1 cellular context compared by ENCODE assay signal in the genomic region with DNA sequence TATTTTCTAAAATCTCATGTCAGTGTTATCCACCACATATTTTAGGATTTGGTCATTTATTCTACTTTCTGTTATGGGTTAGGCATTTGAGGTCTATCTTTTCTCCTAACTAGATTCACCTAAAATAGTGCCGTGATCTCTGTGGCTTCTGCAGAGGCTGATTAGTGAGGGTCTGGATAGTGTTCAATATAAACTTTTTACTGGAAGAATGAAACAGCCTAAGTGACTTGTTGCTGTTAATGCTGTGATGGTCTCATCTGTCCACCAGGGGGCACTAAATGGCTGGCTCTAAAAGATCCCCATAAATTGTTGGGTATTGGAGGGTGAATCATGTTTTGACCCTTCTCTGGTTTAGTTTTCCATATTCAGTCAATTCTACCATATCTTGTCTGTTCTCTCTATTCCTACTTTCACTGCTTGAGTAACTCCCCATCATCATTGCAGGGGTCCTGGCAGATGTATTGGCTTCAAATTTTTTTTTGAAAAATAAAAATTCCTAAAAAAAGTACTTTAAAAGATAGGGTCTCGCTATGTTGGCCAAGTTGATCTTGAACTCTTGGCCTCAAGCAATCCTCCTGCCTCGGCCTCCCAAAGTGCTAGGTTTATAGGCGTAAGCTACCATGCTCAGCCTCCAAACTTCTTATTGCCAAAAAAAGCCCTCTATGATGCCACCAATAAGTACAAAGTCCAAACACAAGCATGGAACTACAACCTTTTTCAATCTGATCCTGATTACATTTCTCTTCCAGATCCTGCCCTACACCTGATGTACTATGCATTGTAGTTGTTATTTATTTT.
A peak's percentile ranks its signal among the peaks of the same experiment; 100 is the strongest.
TF ChIP-seq lines count a peak whose summit lies in the region.

No MANE protein-coding gene starts in this region.

TF ChIP-seq in HepG2, 621 proteins besides CTCF, POLR2A, EP300 and RAD21 (continued from another document and continues in another):
- TF ChIP-seq, protein P1, sequence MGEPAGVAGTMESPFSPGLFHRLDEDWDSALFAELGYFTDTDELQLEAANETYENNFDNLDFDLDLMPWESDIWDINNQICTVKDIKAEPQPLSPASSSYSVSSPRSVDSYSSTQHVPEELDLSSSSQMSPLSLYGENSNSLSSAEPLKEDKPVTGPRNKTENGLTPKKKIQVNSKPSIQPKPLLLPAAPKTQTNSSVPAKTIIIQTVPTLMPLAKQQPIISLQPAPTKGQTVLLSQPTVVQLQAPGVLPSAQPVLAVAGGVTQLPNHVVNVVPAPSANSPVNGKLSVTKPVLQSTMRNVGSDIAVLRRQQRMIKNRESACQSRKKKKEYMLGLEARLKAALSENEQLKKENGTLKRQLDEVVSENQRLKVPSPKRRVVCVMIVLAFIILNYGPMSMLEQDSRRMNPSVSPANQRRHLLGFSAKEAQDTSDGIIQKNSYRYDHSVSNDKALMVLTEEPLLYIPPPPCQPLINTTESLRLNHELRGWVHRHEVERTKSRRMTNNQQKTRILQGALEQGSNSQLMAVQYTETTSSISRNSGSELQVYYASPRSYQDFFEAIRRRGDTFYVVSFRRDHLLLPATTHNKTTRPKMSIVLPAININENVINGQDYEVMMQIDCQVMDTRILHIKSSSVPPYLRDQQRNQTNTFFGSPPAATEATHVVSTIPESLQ (CRISPR knock-in tag; conservative IDR thresholded peaks at IDR 0.05), result 0 out of 2 replicates have a peak, but pooled peaks have one; percentile 55
- TF ChIP-seq, protein P2, sequence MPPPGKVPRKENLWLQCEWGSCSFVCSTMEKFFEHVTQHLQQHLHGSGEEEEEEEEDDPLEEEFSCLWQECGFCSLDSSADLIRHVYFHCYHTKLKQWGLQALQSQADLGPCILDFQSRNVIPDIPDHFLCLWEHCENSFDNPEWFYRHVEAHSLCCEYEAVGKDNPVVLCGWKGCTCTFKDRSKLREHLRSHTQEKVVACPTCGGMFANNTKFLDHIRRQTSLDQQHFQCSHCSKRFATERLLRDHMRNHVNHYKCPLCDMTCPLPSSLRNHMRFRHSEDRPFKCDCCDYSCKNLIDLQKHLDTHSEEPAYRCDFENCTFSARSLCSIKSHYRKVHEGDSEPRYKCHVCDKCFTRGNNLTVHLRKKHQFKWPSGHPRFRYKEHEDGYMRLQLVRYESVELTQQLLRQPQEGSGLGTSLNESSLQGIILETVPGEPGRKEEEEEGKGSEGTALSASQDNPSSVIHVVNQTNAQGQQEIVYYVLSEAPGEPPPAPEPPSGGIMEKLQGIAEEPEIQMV (CRISPR knock-in tag; IDR thresholded peaks at IDR 0.05; ENCODE audit: low read depth), result no peak
- TF ChIP-seq, protein P3, sequence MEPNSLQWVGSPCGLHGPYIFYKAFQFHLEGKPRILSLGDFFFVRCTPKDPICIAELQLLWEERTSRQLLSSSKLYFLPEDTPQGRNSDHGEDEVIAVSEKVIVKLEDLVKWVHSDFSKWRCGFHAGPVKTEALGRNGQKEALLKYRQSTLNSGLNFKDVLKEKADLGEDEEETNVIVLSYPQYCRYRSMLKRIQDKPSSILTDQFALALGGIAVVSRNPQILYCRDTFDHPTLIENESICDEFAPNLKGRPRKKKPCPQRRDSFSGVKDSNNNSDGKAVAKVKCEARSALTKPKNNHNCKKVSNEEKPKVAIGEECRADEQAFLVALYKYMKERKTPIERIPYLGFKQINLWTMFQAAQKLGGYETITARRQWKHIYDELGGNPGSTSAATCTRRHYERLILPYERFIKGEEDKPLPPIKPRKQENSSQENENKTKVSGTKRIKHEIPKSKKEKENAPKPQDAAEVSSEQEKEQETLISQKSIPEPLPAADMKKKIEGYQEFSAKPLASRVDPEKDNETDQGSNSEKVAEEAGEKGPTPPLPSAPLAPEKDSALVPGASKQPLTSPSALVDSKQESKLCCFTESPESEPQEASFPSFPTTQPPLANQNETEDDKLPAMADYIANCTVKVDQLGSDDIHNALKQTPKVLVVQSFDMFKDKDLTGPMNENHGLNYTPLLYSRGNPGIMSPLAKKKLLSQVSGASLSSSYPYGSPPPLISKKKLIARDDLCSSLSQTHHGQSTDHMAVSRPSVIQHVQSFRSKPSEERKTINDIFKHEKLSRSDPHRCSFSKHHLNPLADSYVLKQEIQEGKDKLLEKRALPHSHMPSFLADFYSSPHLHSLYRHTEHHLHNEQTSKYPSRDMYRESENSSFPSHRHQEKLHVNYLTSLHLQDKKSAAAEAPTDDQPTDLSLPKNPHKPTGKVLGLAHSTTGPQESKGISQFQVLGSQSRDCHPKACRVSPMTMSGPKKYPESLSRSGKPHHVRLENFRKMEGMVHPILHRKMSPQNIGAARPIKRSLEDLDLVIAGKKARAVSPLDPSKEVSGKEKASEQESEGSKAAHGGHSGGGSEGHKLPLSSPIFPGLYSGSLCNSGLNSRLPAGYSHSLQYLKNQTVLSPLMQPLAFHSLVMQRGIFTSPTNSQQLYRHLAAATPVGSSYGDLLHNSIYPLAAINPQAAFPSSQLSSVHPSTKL (CRISPR knock-in tag; IDR thresholded peaks at IDR 0.05), result no peak; the same call in 1 of the 2 replicates
- TF ChIP-seq ZNF326 (CRISPR knock-in tag; IDR thresholded peaks at IDR 0.05; ENCODE audit: borderline replicate concordance) (no peak), ARNTL (CRISPR knock-in tag; IDR thresholded peaks at IDR 0.05) (no peak), RFXANK (CRISPR knock-in tag; IDR thresholded peaks at IDR 0.05) (no peak), ZNF737 (CRISPR knock-in tag; IDR thresholded peaks at IDR 0.05; ENCODE audit: borderline replicate concordance) (no peak), TARDBP (CRISPR knock-in tag; IDR thresholded peaks at IDR 0.05) (peak; percentile 70; the same call in 1 of the 2 replicates), KMT2B (CRISPR knock-in tag; IDR thresholded peaks at IDR 0.05) (peak; percentile 42; the same call in 1 of the 2 replicates), ZNF792 (CRISPR knock-in tag; IDR thresholded peaks at IDR 0.05) (peak; percentile 13; the same call in 1 of the 2 replicates), ZNF7 (CRISPR knock-in tag; IDR thresholded peaks at IDR 0.05) (no peak), KDM5B (CRISPR knock-in tag; IDR thresholded peaks at IDR 0.05; ENCODE audit: borderline replicate concordance) (no peak), ZNF234 (CRISPR knock-in tag; conservative IDR thresholded peaks at IDR 0.05) (no peak), EEA1 (CRISPR knock-in tag; IDR thresholded peaks at IDR 0.05; ENCODE audit: borderline replicate concordance) (no peak), ZNF670 (CRISPR knock-in tag; IDR thresholded peaks at IDR 0.05; ENCODE audit: borderline replicate concordance) (no peak), RBFOX2 (IDR thresholded peaks at IDR 0.05; ENCODE audit: low read depth, low read length) (no peak), RELA (CRISPR knock-in tag; IDR thresholded peaks at IDR 0.05) (no peak), IRF2 (CRISPR knock-in tag; IDR thresholded peaks at IDR 0.05) (0 out of 2 replicates have a peak, but pooled peaks have one; percentile 45), NRL (CRISPR knock-in tag; IDR thresholded peaks at IDR 0.05; ENCODE audit: borderline replicate concordance) (no peak), ZNF816 (CRISPR knock-in tag; IDR thresholded peaks at IDR 0.05; ENCODE audit: borderline replicate concordance) (no peak), GLI4 (CRISPR knock-in tag; IDR thresholded peaks at IDR 0.05; ENCODE audit: borderline replicate concordance) (0 out of 2 replicates have a peak, but pooled peaks have one; percentile 78), ZIK1 (CRISPR knock-in tag; IDR thresholded peaks at IDR 0.05; ENCODE audit: borderline replicate concordance, low read depth) (no peak), SP4 (CRISPR knock-in tag; IDR thresholded peaks at IDR 0.05) (no peak), POGZ (CRISPR knock-in tag; IDR thresholded peaks at IDR 0.05) (no peak), ZNF264 (CRISPR knock-in tag; IDR thresholded peaks at IDR 0.05) (0 out of 2 replicates have a peak, but pooled peaks have one; percentile 27), MTF1 (CRISPR knock-in tag; IDR thresholded peaks at IDR 0.05) (no peak), ZBTB42 (CRISPR knock-in tag; IDR thresholded peaks at IDR 0.05) (no peak), RFX3 (CRISPR knock-in tag; IDR thresholded peaks at IDR 0.05) (no peak; the same call in 1 of the 2 replicates)
- TF ChIP-seq, protein P4, sequence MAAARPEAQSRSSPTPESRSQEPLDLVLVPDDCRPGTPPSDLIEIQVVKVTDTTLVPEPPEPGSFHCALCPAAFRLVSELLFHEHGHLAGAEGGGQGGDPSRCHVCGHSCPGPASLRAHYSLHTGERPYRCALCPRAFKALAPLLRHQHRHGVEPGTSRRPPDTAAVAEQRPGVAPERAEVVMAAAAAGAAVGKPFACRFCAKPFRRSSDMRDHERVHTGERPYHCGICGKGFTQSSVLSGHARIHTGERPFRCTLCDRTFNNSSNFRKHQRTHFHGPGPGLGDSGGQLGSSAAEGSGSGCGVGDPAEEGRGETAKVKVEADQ (CRISPR knock-in tag; IDR thresholded peaks at IDR 0.05; ENCODE audit: borderline replicate concordance), result peak; percentile 62; the same call in 1 of the 2 replicates
- TF ChIP-seq, protein P5, sequence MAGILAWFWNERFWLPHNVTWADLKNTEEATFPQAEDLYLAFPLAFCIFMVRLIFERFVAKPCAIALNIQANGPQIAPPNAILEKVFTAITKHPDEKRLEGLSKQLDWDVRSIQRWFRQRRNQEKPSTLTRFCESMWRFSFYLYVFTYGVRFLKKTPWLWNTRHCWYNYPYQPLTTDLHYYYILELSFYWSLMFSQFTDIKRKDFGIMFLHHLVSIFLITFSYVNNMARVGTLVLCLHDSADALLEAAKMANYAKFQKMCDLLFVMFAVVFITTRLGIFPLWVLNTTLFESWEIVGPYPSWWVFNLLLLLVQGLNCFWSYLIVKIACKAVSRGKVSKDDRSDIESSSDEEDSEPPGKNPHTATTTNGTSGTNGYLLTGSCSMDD (CRISPR knock-in tag; IDR thresholded peaks at IDR 0.05), result no peak
- TF ChIP-seq, protein P6, sequence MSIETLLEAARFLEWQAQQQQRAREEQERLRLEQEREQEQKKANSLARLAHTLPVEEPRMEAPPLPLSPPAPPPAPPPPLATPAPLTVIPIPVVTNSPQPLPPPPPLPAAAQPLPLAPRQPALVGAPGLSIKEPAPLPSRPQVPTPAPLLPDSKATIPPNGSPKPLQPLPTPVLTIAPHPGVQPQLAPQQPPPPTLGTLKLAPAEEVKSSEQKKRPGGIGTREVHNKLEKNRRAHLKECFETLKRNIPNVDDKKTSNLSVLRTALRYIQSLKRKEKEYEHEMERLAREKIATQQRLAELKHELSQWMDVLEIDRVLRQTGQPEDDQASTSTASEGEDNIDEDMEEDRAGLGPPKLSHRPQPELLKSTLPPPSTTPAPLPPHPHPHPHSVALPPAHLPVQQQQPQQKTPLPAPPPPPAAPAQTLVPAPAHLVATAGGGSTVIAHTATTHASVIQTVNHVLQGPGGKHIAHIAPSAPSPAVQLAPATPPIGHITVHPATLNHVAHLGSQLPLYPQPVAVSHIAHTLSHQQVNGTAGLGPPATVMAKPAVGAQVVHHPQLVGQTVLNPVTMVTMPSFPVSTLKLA (IDR thresholded peaks at IDR 0.05), result no peak
- TF ChIP-seq, protein P7, sequence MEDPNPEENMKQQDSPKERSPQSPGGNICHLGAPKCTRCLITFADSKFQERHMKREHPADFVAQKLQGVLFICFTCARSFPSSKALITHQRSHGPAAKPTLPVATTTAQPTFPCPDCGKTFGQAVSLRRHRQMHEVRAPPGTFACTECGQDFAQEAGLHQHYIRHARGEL (CRISPR knock-in tag; IDR thresholded peaks at IDR 0.05), result no peak
- TF ChIP-seq, protein P8, sequence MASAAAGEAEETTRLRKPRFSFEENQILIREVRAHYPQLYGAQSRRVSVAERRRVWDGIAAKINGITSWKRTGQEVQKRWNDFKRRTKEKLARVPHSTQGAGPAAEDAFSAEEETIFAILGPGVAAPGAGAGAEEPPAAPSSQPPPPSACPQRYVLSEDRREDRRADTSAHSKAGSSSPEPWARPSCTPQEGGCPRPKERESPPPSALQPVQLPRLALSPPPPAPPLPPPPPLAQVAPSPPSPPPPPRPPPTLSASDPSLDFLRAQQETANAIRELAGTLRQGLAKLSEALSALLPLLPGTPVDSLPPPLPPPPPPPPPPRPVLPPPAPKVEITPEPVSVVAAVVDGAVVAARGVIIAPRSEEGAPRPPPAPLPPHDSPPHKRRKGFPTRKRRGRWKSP (CRISPR knock-in tag; IDR thresholded peaks at IDR 0.05), result no peak
- TF ChIP-seq, protein P9, sequence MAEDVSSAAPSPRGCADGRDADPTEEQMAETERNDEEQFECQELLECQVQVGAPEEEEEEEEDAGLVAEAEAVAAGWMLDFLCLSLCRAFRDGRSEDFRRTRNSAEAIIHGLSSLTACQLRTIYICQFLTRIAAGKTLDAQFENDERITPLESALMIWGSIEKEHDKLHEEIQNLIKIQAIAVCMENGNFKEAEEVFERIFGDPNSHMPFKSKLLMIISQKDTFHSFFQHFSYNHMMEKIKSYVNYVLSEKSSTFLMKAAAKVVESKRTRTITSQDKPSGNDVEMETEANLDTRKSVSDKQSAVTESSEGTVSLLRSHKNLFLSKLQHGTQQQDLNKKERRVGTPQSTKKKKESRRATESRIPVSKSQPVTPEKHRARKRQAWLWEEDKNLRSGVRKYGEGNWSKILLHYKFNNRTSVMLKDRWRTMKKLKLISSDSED (CRISPR knock-in tag; IDR thresholded peaks at IDR 0.05), result no peak
- TF ChIP-seq, protein P10, sequence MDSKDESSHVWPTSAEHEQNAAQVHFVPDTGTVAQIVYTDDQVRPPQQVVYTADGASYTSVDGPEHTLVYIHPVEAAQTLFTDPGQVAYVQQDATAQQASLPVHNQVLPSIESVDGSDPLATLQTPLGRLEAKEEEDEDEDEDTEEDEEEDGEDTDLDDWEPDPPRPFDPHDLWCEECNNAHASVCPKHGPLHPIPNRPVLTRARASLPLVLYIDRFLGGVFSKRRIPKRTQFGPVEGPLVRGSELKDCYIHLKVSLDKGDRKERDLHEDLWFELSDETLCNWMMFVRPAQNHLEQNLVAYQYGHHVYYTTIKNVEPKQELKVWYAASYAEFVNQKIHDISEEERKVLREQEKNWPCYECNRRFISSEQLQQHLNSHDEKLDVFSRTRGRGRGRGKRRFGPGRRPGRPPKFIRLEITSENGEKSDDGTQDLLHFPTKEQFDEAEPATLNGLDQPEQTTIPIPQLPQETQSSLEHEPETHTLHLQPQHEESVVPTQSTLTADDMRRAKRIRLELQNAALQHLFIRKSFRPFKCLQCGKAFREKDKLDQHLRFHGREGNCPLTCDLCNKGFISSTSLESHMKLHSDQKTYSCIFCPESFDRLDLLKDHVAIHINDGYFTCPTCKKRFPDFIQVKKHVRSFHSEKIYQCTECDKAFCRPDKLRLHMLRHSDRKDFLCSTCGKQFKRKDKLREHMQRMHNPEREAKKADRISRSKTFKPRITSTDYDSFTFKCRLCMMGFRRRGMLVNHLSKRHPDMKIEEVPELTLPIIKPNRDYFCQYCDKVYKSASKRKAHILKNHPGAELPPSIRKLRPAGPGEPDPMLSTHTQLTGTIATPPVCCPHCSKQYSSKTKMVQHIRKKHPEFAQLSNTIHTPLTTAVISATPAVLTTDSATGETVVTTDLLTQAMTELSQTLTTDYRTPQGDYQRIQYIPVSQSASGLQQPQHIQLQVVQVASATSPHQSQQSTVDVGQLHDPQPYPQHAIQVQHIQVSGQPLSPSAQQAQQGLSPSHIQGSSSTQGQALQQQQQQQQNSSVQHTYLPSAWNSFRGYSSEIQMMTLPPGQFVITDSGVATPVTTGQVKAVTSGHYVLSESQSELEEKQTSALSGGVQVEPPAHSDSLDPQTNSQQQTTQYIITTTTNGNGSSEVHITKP (CRISPR knock-in tag; IDR thresholded peaks at IDR 0.05; ENCODE audit: low read depth), result no peak
- TF ChIP-seq, protein P11, sequence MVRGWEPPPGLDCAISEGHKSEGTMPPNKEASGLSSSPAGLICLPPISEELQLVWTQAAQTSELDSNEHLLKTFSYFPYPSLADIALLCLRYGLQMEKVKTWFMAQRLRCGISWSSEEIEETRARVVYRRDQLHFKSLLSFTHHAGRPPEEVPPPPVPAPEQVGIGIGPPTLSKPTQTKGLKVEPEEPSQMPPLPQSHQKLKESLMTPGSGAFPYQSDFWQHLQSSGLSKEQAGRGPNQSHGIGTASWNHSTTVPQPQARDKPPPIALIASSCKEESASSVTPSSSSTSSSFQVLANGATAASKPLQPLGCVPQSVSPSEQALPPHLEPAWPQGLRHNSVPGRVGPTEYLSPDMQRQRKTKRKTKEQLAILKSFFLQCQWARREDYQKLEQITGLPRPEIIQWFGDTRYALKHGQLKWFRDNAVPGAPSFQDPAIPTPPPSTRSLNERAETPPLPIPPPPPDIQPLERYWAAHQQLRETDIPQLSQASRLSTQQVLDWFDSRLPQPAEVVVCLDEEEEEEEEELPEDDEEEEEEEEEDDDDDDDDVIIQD (CRISPR knock-in tag; IDR thresholded peaks at IDR 0.05; ENCODE audit: low read depth), result no peak
